14 cellular contexts compared by ENCODE assay signal in genomic region chr2:212891580-212891979, GRCh38.
DNase-seq lines count a peak whose midpoint lies in the region; FAIRE-seq and TF ChIP-seq lines count a peak whose summit lies in the region.
"Had no signal": no experiment of that assay in that cellular context is flagged by ENCODE, and none has a peak within 500 bp of the region (broad histone marks: within the 10 kb centered on the region; RNA-seq: fewer than 3 reads in every experiment).

No MANE protein-coding gene starts in this region.

- H3K9me2 ChIP-seq in OCI-LY7 (ENCODE audit: insufficient read depth, low read length): no peaks in the 10 kb centered on the region

- DNase-seq in OCI-LY7 (ENCODE audit: low spot score) (no peak), neural progenitor cell (ENCODE audit: low spot score) (no peak), type B pancreatic cell (ENCODE audit: extremely low spot score, unreplicated experiment) (no peak), NCI-H1436 treated with DMSO at 0.1 percent for 48 hours (lab: John Stamatoyannopoulos, UW) (no peak), esophagus squamous epithelium (lab: John Stamatoyannopoulos, UW) (no peak)
- DNase-seq: CD4-positive, alpha-beta T cell had no signal

- H3K4me1 ChIP-seq in OCI-LY7 (ENCODE audit: insufficient read depth, low read length, poor library complexity, severe bottlenecking) (peaks cover 23% of the 10 kb centered on the region), neural progenitor cell (peaks cover 29% of the 10 kb centered on the region), esophagus squamous epithelium (no peaks in the 10 kb centered on the region)
- H3K4me1 ChIP-seq: A549, Caco-2 had no signal

- H3K9ac ChIP-seq in neural progenitor cell: no peak overlapping the region

- H3K79me2 ChIP-seq in OCI-LY7 (ENCODE audit: insufficient read depth, low read depth, low read length) (no peaks in the 10 kb centered on the region), neural progenitor cell (ENCODE audit: low read depth) (no peaks in the 10 kb centered on the region)

- TF ChIP-seq POLR2A in esophagus squamous epithelium (IDR thresholded peaks at IDR 0.05): no peak

- WGBS in esophagus squamous epithelium, 2 donors: 69 to 73% methylated on average over 2 of the region's 2 CpGs

- peaks cover 7% of the 10 kb centered on the region for H3K9me3 Mint-ChIP-seq in neural progenitor cell
- no peaks in the 10 kb centered on the region for H3K9me3 Mint-ChIP-seq in type B pancreatic cell
- H3K9me3 Mint-ChIP-seq: GM23338 had no signal

- peak; percentile 57 for FAIRE-seq in colon (lab: Jason Lieb, UNC)
- FAIRE-seq: A549, G401.6, HTR-8/SVneo had no signal

- no peaks in the 10 kb centered on the region for H4K20me1 ChIP-seq in OCI-LY7 (ENCODE audit: insufficient read depth, low read length)
- H4K20me1 ChIP-seq in neural progenitor cell (ENCODE audit: low read depth): no peaks in the 10 kb centered on the region

- no peak overlapping the region for H3K4me3 Mint-ChIP-seq in neural progenitor cell
- H3K4me3 Mint-ChIP-seq in type B pancreatic cell: no peak overlapping the region
- H3K4me3 Mint-ChIP-seq: CD4-positive, alpha-beta T cell; GM23338; IgD-negative memory B cell had no signal

- H3K36me3 ChIP-seq in OCI-LY7 (ENCODE audit: insufficient read depth, low read length) (no peaks in the 10 kb centered on the region), neural progenitor cell (no peaks in the 10 kb centered on the region), esophagus squamous epithelium (no peaks in the 10 kb centered on the region)

- POLR2A ChIA-PET in OCI-LY7 (lab: Charles Lee): interaction anchor here (0.5 to 2.6 kb wide), 17 partner anchors 8 to 336 kb away, joined by 3 to 9 read pairs (median 4); no protein-coding TSS in a partner anchor

- no TSS peak for BruUV-seq in OCI-LY7 (replicated peaks; lab: Mats Ljungman, UMichigan)

- H3K4me2 ChIP-seq in OCI-LY7 (ENCODE audit: low read length) (no peak overlapping the region), neural progenitor cell (peak overlapping the region; percentile 75)
- H3K4me2 ChIP-seq: A549, GM23338 had no signal

- no peak overlapping the region for H3K27ac Mint-ChIP-seq in neural progenitor cell
- no peak overlapping the region for H3K27ac Mint-ChIP-seq in type B pancreatic cell
- H3K27ac Mint-ChIP-seq: CD4-positive, alpha-beta T cell; GM23338; IgD-negative memory B cell had no signal

- intact Hi-C loops in OCI-LY7 (cut with micrococcal nuclease; ENCODE audit: unreplicated experiment) (loop anchor here (5.0 kb wide), 1 partner anchor 204 kb away; no protein-coding TSS in a partner anchor), esophagus squamous epithelium (cut with DNase I) (no loop called here)

- peak overlapping the region; percentile 81; the same call in 1 of the 2 replicates for H2AFZ ChIP-seq in OCI-LY7 (ENCODE audit: low read length)
- no peak overlapping the region for H2AFZ ChIP-seq in neural progenitor cell (replicated peaks)
- H2AFZ ChIP-seq: GM23338 had no signal

- H3K4me1 Mint-ChIP-seq in neural progenitor cell: peaks cover 26% of the 10 kb centered on the region
- peaks cover 10% of the 10 kb centered on the region for H3K4me1 Mint-ChIP-seq in type B pancreatic cell (ENCODE audit: unreplicated experiment)
- H3K4me1 Mint-ChIP-seq: GM23338 had no signal

- no peaks in the 10 kb centered on the region for H3K27me3 ChIP-seq in neural progenitor cell
- no peaks in the 10 kb centered on the region for H3K27me3 ChIP-seq in esophagus squamous epithelium

- H3K27ac ChIP-seq in OCI-LY7 (ENCODE audit: low read depth, low read length, poor library complexity, severe bottlenecking) (no peak overlapping the region), neural progenitor cell (no peak overlapping the region), esophagus squamous epithelium (no peak overlapping the region)
- H3K27ac ChIP-seq: A549, C4-2B had no signal

- H3K9me3 ChIP-seq in OCI-LY7 (ENCODE audit: low read length) (no peaks in the 10 kb centered on the region), neural progenitor cell (ENCODE audit: low read depth) (no peaks in the 10 kb centered on the region), esophagus squamous epithelium (no peaks in the 10 kb centered on the region)
- H3K9me3 ChIP-seq: A549, Caco-2 had no signal

- H3K4me3 ChIP-seq in OCI-LY7 (ENCODE audit: low read depth, low read length, poor library complexity, severe bottlenecking) (no peak overlapping the region), neural progenitor cell (no peak overlapping the region), esophagus squamous epithelium (no peak overlapping the region)
- H3K4me3 ChIP-seq: A549, GM23338 had no signal

- peaks cover 2% of the 10 kb centered on the region for H3K36me3 Mint-ChIP-seq in neural progenitor cell
- H3K36me3 Mint-ChIP-seq in type B pancreatic cell: peaks cover 6% of the 10 kb centered on the region
- H3K36me3 Mint-ChIP-seq: IgD-negative memory B cell had no signal

- H3F3A ChIP-seq in neural progenitor cell (ENCODE audit: low read depth): peaks cover 27% of the 10 kb centered on the region

- no peak for TF ChIP-seq CTCF in OCI-LY7 (conservative IDR thresholded peaks at IDR 0.05; ENCODE audit: low read length)
- no peak for TF ChIP-seq CTCF in neural progenitor cell (IDR thresholded peaks at IDR 0.05)
- TF ChIP-seq CTCF in type B pancreatic cell (conservative IDR thresholded peaks at IDR 0.05): no peak
- no peak for TF ChIP-seq CTCF in esophagus squamous epithelium (IDR thresholded peaks at IDR 0.05)

- peaks cover 5% of the 10 kb centered on the region for H3K27me3 Mint-ChIP-seq in neural progenitor cell (ENCODE audit: insufficient read depth, low read depth)
- no peaks in the 10 kb centered on the region for H3K27me3 Mint-ChIP-seq in type B pancreatic cell
- H3K27me3 Mint-ChIP-seq: CD4-positive, alpha-beta T cell had no signal

- CTCF ChIA-PET in OCI-LY7 (lab: Charles Lee; ENCODE audit: unreplicated experiment): no interaction called here
